In genomic region chr13:82245860-82246259, GRCh38 we compare ENCODE assay signal across 27 cellular contexts.
"Had no signal": no experiment of that assay in that cellular context is flagged by ENCODE, and none has a peak within 500 bp of the region (broad histone marks: within the 10 kb centered on the region; RNA-seq: fewer than 3 reads in every experiment).

No MANE protein-coding gene starts in this region.

- H3K4me3 Mint-ChIP-seq: dendritic cell treated with granulocyte-macrophage colony-stimulating factor and Interleukin-4, amounts not matched to agents 40 ng/mL and 50 ng/mL, for 4 days; effector memory CD8-positive, alpha-beta T cell; endodermal cell had no signal

- H3K27ac ChIP-seq: colonic mucosa, coronary artery, dorsolateral prefrontal cortex, epithelial cell of prostate, esophagus muscularis mucosa, esophagus squamous epithelium, foreskin keratinocyte, gastrocnemius medialis, gastroesophageal sphincter, heart left ventricle, heart right ventricle had no signal

- H3K4me1 ChIP-seq: colonic mucosa, esophagus muscularis mucosa, esophagus squamous epithelium, foreskin keratinocyte, gastrocnemius medialis, gastroesophageal sphincter, heart left ventricle, heart right ventricle had no signal

- H3K9me3 ChIP-seq: colonic mucosa, esophagus muscularis mucosa, esophagus squamous epithelium, gastrocnemius medialis, gastroesophageal sphincter, heart left ventricle had no signal

- FAIRE-seq: colon, endothelial cell of umbilical vein had no signal

- H3K27me3 ChIP-seq: colonic mucosa, dorsolateral prefrontal cortex, esophagus muscularis mucosa, esophagus squamous epithelium, foreskin keratinocyte, gastrocnemius medialis, gastroesophageal sphincter, heart left ventricle, heart right ventricle had no signal

- H3K4me3 ChIP-seq: colonic mucosa, coronary artery, dorsolateral prefrontal cortex, esophagus muscularis mucosa, esophagus squamous epithelium, gastrocnemius medialis, gastroesophageal sphincter, heart left ventricle, heart right ventricle had no signal

- H3K9me3 Mint-ChIP-seq: endodermal cell had no signal

- ATAC-seq: effector memory CD8-positive, alpha-beta T cell; esophagus mucosa; foreskin keratinocyte; gastrocnemius medialis; gastroesophageal sphincter; heart left ventricle; heart right ventricle had no signal

- DNase-seq: colonic mucosa; cortex of kidney; dermis blood vessel endothelial cell; dorsolateral prefrontal cortex; effector CD4-positive, alpha-beta T cell; effector CD8-positive, alpha-beta T cell; effector memory CD4-positive, alpha-beta T cell; effector memory CD8-positive, alpha-beta T cell; endodermal cell; erythroblast; esophagus squamous epithelium; foreskin fibroblast; foreskin keratinocyte; foreskin melanocyte; gastrocnemius medialis; glutamatergic neuron; head of caudate nucleus; heart left ventricle; heart right ventricle had no signal

- H3K27ac Mint-ChIP-seq: dendritic cell treated with granulocyte-macrophage colony-stimulating factor and Interleukin-4, amounts not matched to agents 40 ng/mL and 50 ng/mL, for 4 days; effector memory CD8-positive, alpha-beta T cell; endodermal cell had no signal

- H3K36me3 ChIP-seq: colonic mucosa, esophagus muscularis mucosa, esophagus squamous epithelium, gastrocnemius medialis, gastroesophageal sphincter, heart left ventricle, heart right ventricle had no signal

- H3K27me3 Mint-ChIP-seq: dendritic cell treated with granulocyte-macrophage colony-stimulating factor and Interleukin-4, amounts not matched to agents 40 ng/mL and 50 ng/mL, for 4 days; effector memory CD8-positive, alpha-beta T cell had no signal
